In the genomic region with DNA sequence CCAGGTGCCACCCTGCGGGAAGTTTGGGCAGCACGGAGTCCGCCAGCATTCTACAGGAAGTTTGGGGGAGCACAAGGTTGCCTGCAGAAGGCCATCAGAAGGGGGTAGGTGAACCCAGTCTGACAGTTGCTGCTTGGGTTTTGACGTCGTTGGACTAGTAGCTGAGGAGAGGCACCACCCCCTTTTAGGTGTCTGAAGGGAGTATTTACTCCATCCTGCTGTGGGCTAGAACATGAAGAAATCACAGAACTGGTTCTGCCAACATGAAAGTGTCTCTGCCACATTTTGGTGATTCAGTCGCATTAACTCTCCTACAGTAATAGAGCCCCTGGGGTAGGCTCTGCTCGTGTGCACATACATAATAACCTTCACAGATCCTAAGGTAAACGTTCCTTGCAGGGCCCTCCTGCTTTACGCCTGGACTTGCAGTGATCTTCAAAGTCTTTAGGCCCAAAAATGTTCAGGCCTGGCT, we compare ENCODE assay signal across 10 cellular contexts. TPM values are rescaled to one million over a fixed set of nuclear protein-coding genes. Genes with fewer than 3 reads are reported as not detected.
DNase-seq lines count a peak whose midpoint lies in the region; TF ChIP-seq lines count a peak whose summit lies in the region.
"Had no signal": no experiment of that assay in that cellular context is flagged by ENCODE, and none has a peak within 500 bp of the region (broad histone marks: within the 10 kb centered on the region; RNA-seq: fewer than 3 reads in every experiment).

No MANE protein-coding gene starts in this region.

- no peak overlapping the region for H3K4me3 ChIP-seq in epithelial cell of esophagus (ENCODE audit: low read length)
- peak overlapping the region in 1 of 2 donors; percentile 58 for H3K4me3 ChIP-seq in tibial artery
- H3K4me3 ChIP-seq: A549 had no signal

- POLR2A ChIA-PET in MCF 10A (lab: Yijun Ruan, JAX) = no interaction called here

- in situ Hi-C loops in T47D (cut with HindIII; ENCODE audit: low pct_unique_long_range_greater_than_20kb, low sequenced_read_pairs) = no loop called here

- no peaks in the 10 kb centered on the region for H3K9me3 ChIP-seq in tibial artery
- H3K9me3 ChIP-seq: A549 had no signal

- H3K27ac Mint-ChIP-seq in MCF 10A (ENCODE audit: low read depth, unreplicated experiment) = no peak overlapping the region
- H3K27ac Mint-ChIP-seq in nephron progenitor cell = no peak overlapping the region

- intact Hi-C loops in MCF 10A (cut with micrococcal nuclease) (no loop called here), tibial artery (cut with DNase I; ENCODE audit: low total_unique reads) (no loop called here)

- DNase-seq in T47D (ENCODE audit: low read depth in 1 of 2, low spot score in 1 of 2) = peak; percentile 88 to 95
- no peak for DNase-seq in MCF 10A (ENCODE audit: unreplicated experiment)
- DNase-seq in epithelial cell of esophagus (ENCODE audit: low read depth) = peak; percentile 83
- DNase-seq in nephron progenitor cell = no peak
- DNase-seq in tibial artery = no peak
- DNase-seq in NCI-H774 (lab: John Stamatoyannopoulos, UW) = no peak
- no peak for DNase-seq in activated T-cell treated with anti-CD3 and anti-CD28 coated beads, Interleukin-2, amount 50 U/mL, for 48 hours
- no peak for DNase-seq in NCI-H226
- DNase-seq: NCI-H187 had no signal

- CTCF ChIA-PET in MCF 10A (lab: Yijun Ruan, JAX) = no interaction called here

- H3K27ac ChIP-seq in tibial artery = peak overlapping the region; percentile 16 to 24
- H3K27ac ChIP-seq: A549 had no signal

- H3K4me3 Mint-ChIP-seq in MCF 10A (ENCODE audit: unreplicated experiment) (no peak overlapping the region), nephron progenitor cell (peak overlapping the region; percentile 89)

- peaks cover 0 to 39% (median 31%) of the 10 kb centered on the region in 4 donors for H3K4me1 ChIP-seq in tibial artery

- H3K9me3 Mint-ChIP-seq in MCF 10A (ENCODE audit: unreplicated experiment) (no peaks in the 10 kb centered on the region), nephron progenitor cell (no peaks in the 10 kb centered on the region)

- H3K36me3 ChIP-seq in tibial artery = no peaks in the 10 kb centered on the region

- H3K36me3 Mint-ChIP-seq in MCF 10A (ENCODE audit: insufficient read depth, unreplicated experiment) = no peaks in the 10 kb centered on the region
- peaks cover 4% of the 10 kb centered on the region for H3K36me3 Mint-ChIP-seq in nephron progenitor cell (ENCODE audit: low read depth)

- TF ChIP-seq CTCF in MCF 10A (IDR thresholded peaks at IDR 0.05; ENCODE audit: unreplicated experiment) = no peak
- no peak for TF ChIP-seq CTCF in epithelial cell of esophagus (IDR thresholded peaks at IDR 0.05; ENCODE audit: insufficient read depth, low read depth, low read length, missing control alignments)
- no peak for TF ChIP-seq CTCF in nephron progenitor cell (IDR thresholded peaks at IDR 0.05)
- no peak for TF ChIP-seq CTCF in tibial artery (IDR thresholded peaks at IDR 0.05)

- H3K4me1 Mint-ChIP-seq in MCF 10A (ENCODE audit: insufficient read depth, unreplicated experiment) (peaks cover 11% of the 10 kb centered on the region), nephron progenitor cell (peaks cover 53% of the 10 kb centered on the region)

- BruUV-seq in MCF 10A (replicated peaks; lab: Mats Ljungman, UMichigan) = no TSS peak

- H3K27me3 ChIP-seq in tibial artery = peaks cover 3 to 37% of the 10 kb centered on the region in 2 donors

- H3K27me3 Mint-ChIP-seq in MCF 10A (ENCODE audit: insufficient read depth, unreplicated experiment) = no peaks in the 10 kb centered on the region
- peaks cover 21% of the 10 kb centered on the region for H3K27me3 Mint-ChIP-seq in nephron progenitor cell (ENCODE audit: low read depth, poor library complexity)

RNA-seq across cellular contexts. Expression of a gene that starts 0.9 kb away (rescaled TPM):
- not detected in 2 replicates for total RNA-seq in MCF 10A (2022)

Comparison
In these comparisons a context has a peak if more than half of its experiments do, and no peak if none do; other contexts are left out.
1. DNase-seq: peak in T47D (2 of 2) and epithelial cell of esophagus (single experiment); none in MCF 10A (single experiment), nephron progenitor cell (single experiment), tibial artery (0 of 2), NCI-H774 (single experiment), activated T-cell treated with anti-CD3 and anti-CD28 coated beads, Interleukin-2, amount 50 U/mL, for 48 hours (0 of 2) and NCI-H226 (single experiment).